In the genomic region with DNA sequence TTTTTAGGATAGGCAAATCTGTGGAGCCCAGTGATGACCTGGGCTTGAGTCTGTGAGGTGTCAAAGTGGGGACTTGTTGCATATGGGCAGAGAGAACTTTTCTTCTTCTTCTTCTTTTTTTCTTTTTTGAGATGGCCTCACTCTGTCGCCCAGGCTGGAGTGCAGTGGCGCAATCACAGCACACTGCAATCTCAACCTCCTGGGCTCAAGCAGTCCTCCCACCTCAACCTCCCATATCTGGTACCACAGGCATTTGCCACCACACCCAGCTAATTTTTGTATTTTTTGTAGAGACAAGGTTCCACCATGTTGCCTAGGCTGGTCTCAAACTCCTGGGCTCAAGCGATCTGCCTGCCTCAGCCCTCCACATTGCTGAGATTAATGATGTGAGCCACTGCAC, we compare ENCODE assay signal across 5 cellular contexts.
"Had no signal": no experiment of that assay in that cellular context is flagged by ENCODE, and none has a peak within 500 bp of the region (broad histone marks: within the 10 kb centered on the region; RNA-seq: fewer than 3 reads in every experiment).

No MANE protein-coding gene starts in this region.

- H3K4me3 ChIP-seq: GM23338 had no signal

- H3K27ac ChIP-seq: HL-60 had no signal

- DNase-seq: H9, HCEC 1CT, HFFc6 had no signal
